In genomic region chr20:59955131-59955796, GRCh38 we compare ENCODE assay signal across 7 cellular contexts. TPM values are rescaled to one million over a fixed set of nuclear protein-coding genes. Genes with fewer than 3 reads are reported as not detected.
DNase-seq lines count a peak whose midpoint lies in the region; ATAC-seq and TF ChIP-seq lines count a peak whose summit lies in the region.

No MANE protein-coding gene starts in this region.

- no peaks in the 10 kb centered on the region for H3K36me3 Mint-ChIP-seq in neural crest cell (ENCODE audit: low read depth)

- H3K4me3 ChIP-seq in adrenal gland = no peak overlapping the region

- 73 to 82% (median 76%) methylated on average over 7 to 8 of the region's 8 CpGs for WGBS in adrenal gland, 4 donors

- no peak overlapping the region for H3K27ac Mint-ChIP-seq in neural crest cell (ENCODE audit: unreplicated experiment)

- no peaks in the 10 kb centered on the region for H3K9me3 ChIP-seq in adrenal gland (replicated peaks in 1 of 3)

- no peak for TF ChIP-seq POLR2A in adrenal gland (IDR thresholded peaks at IDR 0.05)

- H3K9me3 Mint-ChIP-seq in neural crest cell = no peaks in the 10 kb centered on the region

- no peak for ATAC-seq in GM19455 (IDR thresholded peaks at IDR 0.05; ENCODE audit: unreplicated experiment)

- intact Hi-C loops in adrenal gland (cut with DNase I) = no loop called here

- H3K27ac ChIP-seq in adrenal gland = no peak overlapping the region

- DNase-seq in NCI-H1436 treated with DMSO at 0.1 percent for 48 hours (lab: John Stamatoyannopoulos, UW) = peak; percentile 18
- DNase-seq in adrenal gland = peak in 2 of 7 donors; percentile 28 to 30
- no peak for DNase-seq in neural crest cell (ENCODE audit: low read depth, low spot score)
- DNase-seq in ecto neural progenitor cell (ENCODE audit: low spot score) = no peak
- DNase-seq in UCSD-AML1 (lab: John Stamatoyannopoulos, UW; ENCODE audit: unreplicated experiment) = no peak

- H3K4me3 Mint-ChIP-seq in neural crest cell = no peak overlapping the region

- H3K4me1 Mint-ChIP-seq in neural crest cell = peaks cover 8% of the 10 kb centered on the region

- no peaks in the 10 kb centered on the region for H3K36me3 ChIP-seq in adrenal gland (replicated peaks in 1 of 2)

- no peaks in the 10 kb centered on the region for H3K27me3 Mint-ChIP-seq in neural crest cell (ENCODE audit: low read depth)

- H3K27me3 ChIP-seq in adrenal gland = no peaks in the 10 kb centered on the region

- TF ChIP-seq CTCF in GM12872 (IDR thresholded peaks at IDR 0.05; ENCODE audit: insufficient read depth, low read depth, low read length) (peak; percentile 24; the same call in 1 of the 3 replicates), adrenal gland (IDR thresholded peaks at IDR 0.05) (peak in 5 of 6 experiments; percentile 17 to 48 (median 35)), neural crest cell (conservative IDR thresholded peaks at IDR 0.05) (peak; percentile 56)

- H3K4me1 ChIP-seq in adrenal gland (replicated peaks in 1 of 2) = no peaks in the 10 kb centered on the region

RNA-seq across cellular contexts. Expression of gene CDH26, which starts 3.0 kb away (rescaled TPM):
- total RNA-seq in adrenal gland (1 to 10 TPM in 3 of 8 donors, under 1 TPM in 4, not detected in 1; 0.32 to 1.4 (median 0.84) TPM), neural crest cell (0.86 and 0.89 TPM in 2 replicates)
- 1 to 10 TPM in 2 of 3 donors, under 1 TPM in 1; 0.27 to 2.9 (median 1.0) TPM for polyA plus RNA-seq in adrenal gland

RNA-seq across cellular contexts. Expression of gene FAM217B, which starts 15.1 kb away (rescaled TPM):
- total RNA-seq in adrenal gland (10 to 100 TPM in 2 of 8 donors, 1 to 10 TPM in 6; 4.0 to 12.9 (median 8.2) TPM), neural crest cell (47.9 and 49.9 TPM in 2 replicates)
- 1 to 10 TPM; 1.6 to 9.3 (median 3.9) TPM for polyA plus RNA-seq in adrenal gland

RNA-seq across cellular contexts. Expression of gene PPP1R3D, which starts 15.2 kb away (rescaled TPM):
- total RNA-seq in adrenal gland (1 to 10 TPM; 5.4 to 9.1 (median 8.1) TPM), neural crest cell (7.0 and 7.9 TPM in 2 replicates)
- polyA plus RNA-seq in adrenal gland = 1 to 10 TPM; 2.1 to 5.2 (median 3.0) TPM

RNA-seq across cellular contexts. Expression of gene SYCP2, which starts 21.8 kb away (rescaled TPM):
- total RNA-seq in adrenal gland = 1 to 10 TPM in 3 of 8 donors, under 1 TPM in 5; 0.28 to 2.2 (median 0.82) TPM
- polyA plus RNA-seq in adrenal gland = 1 to 10 TPM in 2 of 3 donors, under 1 TPM in 1; 0.62 to 2.7 (median 2.2) TPM
- 1.9 and 2.3 TPM in 2 replicates for total RNA-seq in neural crest cell
